Comparison of ENCODE assay signal across 35 cellular contexts in genomic region chr17:75931062-75931461, GRCh38.
"Had no signal": no experiment of that assay in that cellular context is flagged by ENCODE, and none has a peak within 500 bp of the region (broad histone marks: within the 10 kb centered on the region; RNA-seq: fewer than 3 reads in every experiment).

No MANE protein-coding gene starts in this region.

- H3K9me3 ChIP-seq: adrenal gland, body of pancreas, colonic mucosa, esophagus muscularis mucosa, gastrocnemius medialis had no signal

- DNase-seq: activated CD4-positive, alpha-beta memory T cell treated with anti-CD3 and anti-CD28 coated beads for 36 hours; activated CD4-positive, alpha-beta T cell treated with anti-CD3 and anti-CD28 coated beads for 36 hours; activated CD4-positive, alpha-beta T cell treated with anti-CD3 and anti-CD28 coated beads, Interleukin-2, amount 10 ng/mL, durations not matched to agents 24 days and 14 days; activated CD4-positive, CD25-positive, alpha-beta regulatory T cell; activated CD4-positive, CD25-positive, alpha-beta regulatory T cell treated with anti-CD3 and anti-CD28 coated beads, Interleukin-2, amount 50 U/mL, for 72 hours; activated CD8-positive, alpha-beta memory T cell treated with anti-CD3 and anti-CD28 coated beads, Interleukin-2, amount 10 ng/mL, durations not matched to agents 7 days and 5 days; activated CD8-positive, alpha-beta memory T cell treated with anti-CD3 and anti-CD28 coated beads, Interleukin-2, amount 50 U/mL, for 4 hours; activated CD8-positive, alpha-beta T cell treated with anti-CD3 and anti-CD28 coated beads, Interleukin-2, amount 10 ng/mL, durations not matched to agents 7 days and 5 days; activated effector memory CD4-positive, alpha-beta T cell treated with anti-CD3 and anti-CD28 coated beads, Interleukin-2, amount 50 U/mL, for 16 hours; activated naive CD4-positive, alpha-beta T cell treated with anti-CD3 and anti-CD28 coated beads for 36 hours; activated naive CD8-positive, alpha-beta T cell treated with anti-CD3 and anti-CD28 coated beads for 36 hours; activated naive CD8-positive, alpha-beta T cell treated with anti-CD3 and anti-CD28 coated beads, Interleukin-2, amount 50 U/mL, for 24 hours; activated T-cell treated with anti-CD3 and anti-CD28 coated beads, Interleukin-2, amount 50 U/mL, for 1 hour; activated T-cell treated with anti-CD3 and anti-CD28 coated beads, Interleukin-2, amount 50 U/mL, for 48 hours; adrenal gland; amygdala; body of pancreas; central memory CD4-positive, alpha-beta T cell; cerebellar nuclear complex; colonic mucosa; effector memory CD4-positive, alpha-beta T cell; foreskin keratinocyte; gastrocnemius medialis; glutamatergic neuron; T-helper 1 cell; T-helper 17 cell; T1000; WERI-Rb-1 had no signal

- H3K27ac ChIP-seq: adrenal gland, body of pancreas, colonic mucosa, dorsolateral prefrontal cortex, esophagus muscularis mucosa, foreskin keratinocyte, gastrocnemius medialis, WERI-Rb-1 had no signal

- H3K36me3 ChIP-seq: adrenal gland, colonic mucosa, gastrocnemius medialis had no signal

- H3K9me3 Mint-ChIP-seq: activated CD4-positive, alpha-beta memory T cell treated with anti-CD3 and anti-CD28 coated beads for 36 hours; activated CD4-positive, alpha-beta T cell treated with anti-CD3 and anti-CD28 coated beads, Interleukin-2, amount 10 ng/mL, durations not matched to agents 24 days and 14 days; activated naive CD4-positive, alpha-beta T cell treated with anti-CD3 and anti-CD28 coated beads for 36 hours; activated naive CD4-positive, alpha-beta T cell treated with anti-CD3 and anti-CD28 coated beads, Interleukin-2, amount 50 U/mL, for 24 hours; activated naive CD8-positive, alpha-beta T cell treated with anti-CD3 and anti-CD28 coated beads for 36 hours; activated naive CD8-positive, alpha-beta T cell treated with anti-CD3 and anti-CD28 coated beads, Interleukin-2, amount 50 U/mL, for 24 hours; activated T-helper 1 cell treated with anti-CD3 and anti-CD28 coated beads, Interleukin-12 subunit alpha, Interleukin-12 subunit beta, Interleukin-2, Interleukin-4 antibody, amounts not matched to agents 30 ng/mL and 10 ng/mL and 1 ng/mL, durations not matched to agents 14 hours and 24 hours and 36 hours; activated T-helper 2 cell treated with anti-CD3 and anti-CD28 coated beads, Interferon-gamma antibody, Interleukin-2, Interleukin-4, amounts not matched to agents 10 μg/mL and 5 μg/mL and 100 μg/mL, durations not matched to agents 14 hours and 24 hours and 36 hours; dendritic cell treated with granulocyte-macrophage colony-stimulating factor and Interleukin-4, amounts not matched to agents 40 ng/mL and 50 ng/mL, for 4 days; T-helper 2 cell treated with Interferon-gamma antibody and Interleukin-4, amounts not matched to agents 5 μg/mL and 100 μg/mL, for 36 hours had no signal

- H3K27me3 Mint-ChIP-seq: activated CD4-positive, alpha-beta memory T cell treated with anti-CD3 and anti-CD28 coated beads for 36 hours; activated CD4-positive, alpha-beta T cell treated with anti-CD3 and anti-CD28 coated beads for 36 hours; activated CD4-positive, alpha-beta T cell treated with anti-CD3 and anti-CD28 coated beads, Interleukin-2, amount 10 ng/mL, durations not matched to agents 24 days and 14 days; activated CD8-positive, alpha-beta memory T cell treated with anti-CD3 and anti-CD28 coated beads, Interleukin-2, amount 10 ng/mL, durations not matched to agents 7 days and 5 days; activated naive CD4-positive, alpha-beta T cell treated with anti-CD3 and anti-CD28 coated beads, Interleukin-2, amount 50 U/mL, for 24 hours; activated naive CD8-positive, alpha-beta T cell treated with anti-CD3 and anti-CD28 coated beads for 36 hours; activated naive CD8-positive, alpha-beta T cell treated with anti-CD3 and anti-CD28 coated beads, Interleukin-2, amount 50 U/mL, for 24 hours; dendritic cell treated with granulocyte-macrophage colony-stimulating factor and Interleukin-4, amounts not matched to agents 40 ng/mL and 50 ng/mL, for 4 days; T-helper 17 cell had no signal

- H3K4me1 Mint-ChIP-seq: activated CD4-positive, alpha-beta T cell treated with anti-CD3 and anti-CD28 coated beads for 36 hours; activated CD4-positive, alpha-beta T cell treated with anti-CD3 and anti-CD28 coated beads, Interleukin-2, amount 10 ng/mL, durations not matched to agents 24 days and 14 days; activated CD8-positive, alpha-beta memory T cell treated with anti-CD3 and anti-CD28 coated beads, Interleukin-2, amount 10 ng/mL, durations not matched to agents 7 days and 5 days; activated naive CD4-positive, alpha-beta T cell treated with anti-CD3 and anti-CD28 coated beads, Interleukin-2, amount 50 U/mL, for 24 hours; activated naive CD8-positive, alpha-beta T cell treated with anti-CD3 and anti-CD28 coated beads for 36 hours; activated naive CD8-positive, alpha-beta T cell treated with anti-CD3 and anti-CD28 coated beads, Interleukin-2, amount 50 U/mL, for 24 hours had no signal

- ATAC-seq: activated CD4-positive, alpha-beta T cell treated with anti-CD3 and anti-CD28 coated beads for 36 hours; activated CD8-positive, alpha-beta memory T cell treated with anti-CD3 and anti-CD28 coated beads, Interleukin-2, amount 10 ng/mL, durations not matched to agents 7 days and 5 days; activated CD8-positive, alpha-beta T cell treated with anti-CD3 and anti-CD28 coated beads, Interleukin-2, amount 10 ng/mL, durations not matched to agents 7 days and 5 days; activated naive CD8-positive, alpha-beta T cell treated with anti-CD3 and anti-CD28 coated beads, Interleukin-2, amount 50 U/mL, for 24 hours; body of pancreas; foreskin keratinocyte; gastrocnemius medialis; T-helper 17 cell had no signal

- H3K27me3 ChIP-seq: adrenal gland, body of pancreas, colonic mucosa, dorsolateral prefrontal cortex, esophagus muscularis mucosa, foreskin keratinocyte, gastrocnemius medialis had no signal

- H3K36me3 Mint-ChIP-seq: activated CD4-positive, alpha-beta memory T cell treated with anti-CD3 and anti-CD28 coated beads for 36 hours; activated naive CD4-positive, alpha-beta T cell treated with anti-CD3 and anti-CD28 coated beads, Interleukin-2, amount 50 U/mL, for 24 hours; activated naive CD8-positive, alpha-beta T cell treated with anti-CD3 and anti-CD28 coated beads for 36 hours had no signal

- H3K27ac Mint-ChIP-seq: activated CD4-positive, alpha-beta memory T cell treated with anti-CD3 and anti-CD28 coated beads for 36 hours; activated CD4-positive, alpha-beta T cell treated with anti-CD3 and anti-CD28 coated beads for 36 hours; activated CD4-positive, alpha-beta T cell treated with anti-CD3 and anti-CD28 coated beads, Interleukin-2, amount 10 ng/mL, durations not matched to agents 24 days and 14 days; activated CD8-positive, alpha-beta memory T cell treated with anti-CD3 and anti-CD28 coated beads, Interleukin-2, amount 10 ng/mL, durations not matched to agents 7 days and 5 days; activated CD8-positive, alpha-beta T cell treated with anti-CD3 and anti-CD28 coated beads, Interleukin-2, amount 10 ng/mL, durations not matched to agents 7 days and 5 days; activated naive CD4-positive, alpha-beta T cell treated with anti-CD3 and anti-CD28 coated beads for 36 hours; activated naive CD4-positive, alpha-beta T cell treated with anti-CD3 and anti-CD28 coated beads, Interleukin-2, amount 50 U/mL, for 24 hours; activated naive CD8-positive, alpha-beta T cell treated with anti-CD3 and anti-CD28 coated beads for 36 hours; activated naive CD8-positive, alpha-beta T cell treated with anti-CD3 and anti-CD28 coated beads, Interleukin-2, amount 50 U/mL, for 24 hours; activated T-helper 1 cell treated with anti-CD3 and anti-CD28 coated beads, Interleukin-12 subunit alpha, Interleukin-12 subunit beta, Interleukin-2, Interleukin-4 antibody, amounts not matched to agents 30 ng/mL and 10 ng/mL and 1 ng/mL, durations not matched to agents 14 hours and 24 hours and 36 hours; activated T-helper 2 cell treated with anti-CD3 and anti-CD28 coated beads, Interferon-gamma antibody, Interleukin-2, Interleukin-4, amounts not matched to agents 10 μg/mL and 5 μg/mL and 100 μg/mL, durations not matched to agents 14 hours and 24 hours and 36 hours; dendritic cell treated with granulocyte-macrophage colony-stimulating factor and Interleukin-4, amounts not matched to agents 40 ng/mL and 50 ng/mL, for 4 days; T-helper 17 cell; T-helper 2 cell treated with Interferon-gamma antibody and Interleukin-4, amounts not matched to agents 5 μg/mL and 100 μg/mL, for 36 hours had no signal

- H3K4me3 ChIP-seq: adrenal gland, body of pancreas, colonic mucosa, dorsolateral prefrontal cortex, esophagus muscularis mucosa, gastrocnemius medialis had no signal

- H3K4me3 Mint-ChIP-seq: activated CD4-positive, alpha-beta memory T cell treated with anti-CD3 and anti-CD28 coated beads for 36 hours; activated CD4-positive, alpha-beta T cell treated with anti-CD3 and anti-CD28 coated beads for 36 hours; activated CD4-positive, alpha-beta T cell treated with anti-CD3 and anti-CD28 coated beads, Interleukin-2, amount 10 ng/mL, durations not matched to agents 24 days and 14 days; activated CD8-positive, alpha-beta memory T cell treated with anti-CD3 and anti-CD28 coated beads, Interleukin-2, amount 10 ng/mL, durations not matched to agents 7 days and 5 days; activated CD8-positive, alpha-beta T cell treated with anti-CD3 and anti-CD28 coated beads, Interleukin-2, amount 10 ng/mL, durations not matched to agents 7 days and 5 days; activated naive CD4-positive, alpha-beta T cell treated with anti-CD3 and anti-CD28 coated beads for 36 hours; activated naive CD4-positive, alpha-beta T cell treated with anti-CD3 and anti-CD28 coated beads, Interleukin-2, amount 50 U/mL, for 24 hours; activated naive CD8-positive, alpha-beta T cell treated with anti-CD3 and anti-CD28 coated beads for 36 hours; activated naive CD8-positive, alpha-beta T cell treated with anti-CD3 and anti-CD28 coated beads, Interleukin-2, amount 50 U/mL, for 24 hours; activated T-helper 1 cell treated with anti-CD3 and anti-CD28 coated beads, Interleukin-12 subunit alpha, Interleukin-12 subunit beta, Interleukin-2, Interleukin-4 antibody, amounts not matched to agents 30 ng/mL and 10 ng/mL and 1 ng/mL, durations not matched to agents 14 hours and 24 hours and 36 hours; dendritic cell treated with granulocyte-macrophage colony-stimulating factor and Interleukin-4, amounts not matched to agents 40 ng/mL and 50 ng/mL, for 4 days; T-helper 17 cell; T-helper 2 cell treated with Interferon-gamma antibody and Interleukin-4, amounts not matched to agents 5 μg/mL and 100 μg/mL, for 36 hours had no signal

- H3K4me1 ChIP-seq: adrenal gland, body of pancreas, colonic mucosa, esophagus muscularis mucosa, gastrocnemius medialis had no signal
